1 cellular context compared by ENCODE assay signal in genomic region chr7:44797329-44798258, GRCh38.
TF ChIP-seq lines count a peak whose summit lies in the region.

No MANE protein-coding gene starts in this region.

TF ChIP-seq in HepG2, 621 proteins besides CTCF, POLR2A, EP300 and RAD21 (continued from another document and continues in another):
- TF ChIP-seq, protein P1, sequence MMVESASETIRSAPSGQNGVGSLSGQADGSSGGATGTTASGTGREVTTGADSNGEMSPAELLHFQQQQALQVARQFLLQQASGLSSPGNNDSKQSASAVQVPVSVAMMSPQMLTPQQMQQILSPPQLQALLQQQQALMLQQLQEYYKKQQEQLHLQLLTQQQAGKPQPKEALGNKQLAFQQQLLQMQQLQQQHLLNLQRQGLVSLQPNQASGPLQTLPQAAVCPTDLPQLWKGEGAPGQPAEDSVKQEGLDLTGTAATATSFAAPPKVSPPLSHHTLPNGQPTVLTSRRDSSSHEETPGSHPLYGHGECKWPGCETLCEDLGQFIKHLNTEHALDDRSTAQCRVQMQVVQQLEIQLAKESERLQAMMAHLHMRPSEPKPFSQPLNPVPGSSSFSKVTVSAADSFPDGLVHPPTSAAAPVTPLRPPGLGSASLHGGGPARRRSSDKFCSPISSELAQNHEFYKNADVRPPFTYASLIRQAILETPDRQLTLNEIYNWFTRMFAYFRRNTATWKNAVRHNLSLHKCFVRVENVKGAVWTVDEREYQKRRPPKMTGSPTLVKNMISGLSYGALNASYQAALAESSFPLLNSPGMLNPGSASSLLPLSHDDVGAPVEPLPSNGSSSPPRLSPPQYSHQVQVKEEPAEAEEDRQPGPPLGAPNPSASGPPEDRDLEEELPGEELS (CRISPR knock-in tag; IDR thresholded peaks at IDR 0.05), result no peak
- TF ChIP-seq HDAC2 (CRISPR knock-in tag; IDR thresholded peaks at IDR 0.05), result peak; percentile 36; the same call in 1 of the 2 replicates
- no peak for TF ChIP-seq HIVEP1 (CRISPR knock-in tag; IDR thresholded peaks at IDR 0.05)
- no peak for TF ChIP-seq ZNF530 (CRISPR knock-in tag; IDR thresholded peaks at IDR 0.05; ENCODE audit: low read depth)
- TF ChIP-seq SNAI1 (CRISPR knock-in tag; IDR thresholded peaks at IDR 0.05; ENCODE audit: borderline replicate concordance), result no peak
- TF ChIP-seq TEAD3 (CRISPR knock-in tag; optimal IDR thresholded peaks at IDR 0.05; ENCODE audit: borderline replicate concordance), result peak; percentile 8
- 0 out of 2 replicates have a peak, but pooled peaks have one; percentile 15 for TF ChIP-seq ZNF652 (CRISPR knock-in tag; IDR thresholded peaks at IDR 0.05; ENCODE audit: borderline replicate concordance, low read depth)
- TF ChIP-seq ATF7 (IDR thresholded peaks at IDR 0.05), result no peak
- no peak for TF ChIP-seq ATF7 (CRISPR knock-in tag; IDR thresholded peaks at IDR 0.05)
- TF ChIP-seq LCORL (IDR thresholded peaks at IDR 0.05), result no peak
- TF ChIP-seq LCORL (CRISPR knock-in tag; IDR thresholded peaks at IDR 0.05), result no peak; the same call in 1 of the 2 replicates
- no peak for TF ChIP-seq MAZ (IDR thresholded peaks at IDR 0.05; ENCODE audit: borderline replicate concordance, low read depth, low read length)
- no peak; the same call in 1 of the 2 replicates for TF ChIP-seq MAZ (CRISPR knock-in tag; IDR thresholded peaks at IDR 0.05; ENCODE audit: low read depth)
- no peak; the same call in 1 of the 2 replicates for TF ChIP-seq ZNF878 (CRISPR knock-in tag; IDR thresholded peaks at IDR 0.05)
- TF ChIP-seq ZNF441 (CRISPR knock-in tag; IDR thresholded peaks at IDR 0.05; ENCODE audit: borderline replicate concordance), result no peak
- TF ChIP-seq, protein P2, sequence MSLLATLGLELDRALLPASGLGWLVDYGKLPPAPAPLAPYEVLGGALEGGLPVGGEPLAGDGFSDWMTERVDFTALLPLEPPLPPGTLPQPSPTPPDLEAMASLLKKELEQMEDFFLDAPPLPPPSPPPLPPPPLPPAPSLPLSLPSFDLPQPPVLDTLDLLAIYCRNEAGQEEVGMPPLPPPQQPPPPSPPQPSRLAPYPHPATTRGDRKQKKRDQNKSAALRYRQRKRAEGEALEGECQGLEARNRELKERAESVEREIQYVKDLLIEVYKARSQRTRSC (CRISPR knock-in tag; IDR thresholded peaks at IDR 0.05; ENCODE audit: low read depth), result no peak
- TF ChIP-seq MAFG (CRISPR knock-in tag; IDR thresholded peaks at IDR 0.05), result no peak
- no peak for TF ChIP-seq NCOA2 (CRISPR knock-in tag; IDR thresholded peaks at IDR 0.05)
- peak; percentile 3 for TF ChIP-seq TMF1 (CRISPR knock-in tag; IDR thresholded peaks at IDR 0.05; ENCODE audit: low read depth)
- peak; percentile 76 for TF ChIP-seq ZNF879 (CRISPR knock-in tag; IDR thresholded peaks at IDR 0.05)
- peak; percentile 74 for TF ChIP-seq XRCC5 (optimal IDR thresholded peaks at IDR 0.05; ENCODE audit: low read length)
- 0 out of 2 replicates have a peak, but pooled peaks have one; percentile 8 for TF ChIP-seq ZFP37 (CRISPR knock-in tag; IDR thresholded peaks at IDR 0.05; ENCODE audit: borderline replicate concordance)
- 0 out of 2 replicates have a peak, but pooled peaks have one; percentile 6 for TF ChIP-seq ZNF431 (CRISPR knock-in tag; IDR thresholded peaks at IDR 0.05; ENCODE audit: borderline replicate concordance, low read depth)
- TF ChIP-seq, protein P3, sequence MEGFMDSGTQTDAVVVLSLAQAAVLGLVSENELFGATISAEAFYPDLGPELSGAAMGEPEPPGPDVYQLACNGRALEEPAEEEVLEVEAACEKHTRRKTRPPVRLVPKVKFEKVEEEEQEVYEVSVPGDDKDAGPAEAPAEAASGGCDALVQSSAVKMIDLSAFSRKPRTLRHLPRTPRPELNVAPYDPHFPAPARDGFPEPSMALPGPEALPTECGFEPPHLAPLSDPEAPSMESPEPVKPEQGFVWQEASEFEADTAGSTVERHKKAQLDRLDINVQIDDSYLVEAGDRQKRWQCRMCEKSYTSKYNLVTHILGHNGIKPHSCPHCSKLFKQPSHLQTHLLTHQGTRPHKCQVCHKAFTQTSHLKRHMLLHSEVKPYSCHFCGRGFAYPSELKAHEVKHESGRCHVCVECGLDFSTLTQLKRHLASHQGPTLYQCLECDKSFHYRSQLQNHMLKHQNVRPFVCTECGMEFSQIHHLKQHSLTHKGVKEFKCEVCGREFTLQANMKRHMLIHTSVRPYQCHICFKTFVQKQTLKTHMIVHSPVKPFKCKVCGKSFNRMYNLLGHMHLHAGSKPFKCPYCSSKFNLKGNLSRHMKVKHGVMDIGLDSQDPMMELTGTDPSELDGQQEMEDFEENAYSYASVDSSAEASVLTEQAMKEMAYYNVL (CRISPR knock-in tag; IDR thresholded peaks at IDR 0.05; ENCODE audit: borderline replicate concordance), result no peak
- TF ChIP-seq MBD4 (IDR thresholded peaks at IDR 0.05; ENCODE audit: borderline replicate concordance, low read length), result no peak
- no peak; the same call in 1 of the 2 replicates for TF ChIP-seq ZBTB25 (CRISPR knock-in tag; IDR thresholded peaks at IDR 0.05)
- TF ChIP-seq HOXD1 (CRISPR knock-in tag; IDR thresholded peaks at IDR 0.05), result no peak
- no peak for TF ChIP-seq ZNF598 (CRISPR knock-in tag; IDR thresholded peaks at IDR 0.05; ENCODE audit: borderline replicate concordance)
- peak; percentile 15; the same call in 1 of the 2 replicates for TF ChIP-seq ZNF317 (CRISPR knock-in tag; IDR thresholded peaks at IDR 0.05)
- TF ChIP-seq ERF (CRISPR knock-in tag; IDR thresholded peaks at IDR 0.05), result peak; percentile 34; the same call in 1 of the 2 replicates
- no peak for TF ChIP-seq ZFP90 (CRISPR knock-in tag; IDR thresholded peaks at IDR 0.05; ENCODE audit: borderline replicate concordance)
- TF ChIP-seq MEIS2 (CRISPR knock-in tag; IDR thresholded peaks at IDR 0.05), result no peak
- TF ChIP-seq ZNF616 (CRISPR knock-in tag; IDR thresholded peaks at IDR 0.05; ENCODE audit: low read depth), result no peak
- TF ChIP-seq STAG1 (CRISPR knock-in tag; IDR thresholded peaks at IDR 0.05), result peak; percentile 41
- TF ChIP-seq ISX (CRISPR knock-in tag; conservative IDR thresholded peaks at IDR 0.05), result no peak
- no peak for TF ChIP-seq SNAPC2 (CRISPR knock-in tag; IDR thresholded peaks at IDR 0.05)
- no peak for TF ChIP-seq ZFP91 (CRISPR knock-in tag; IDR thresholded peaks at IDR 0.05; ENCODE audit: borderline replicate concordance)
- TF ChIP-seq FOXA3 (CRISPR knock-in tag; IDR thresholded peaks at IDR 0.05), result peak; percentile 36; the same call in 1 of the 2 replicates
- no peak for TF ChIP-seq ZNF33A (CRISPR knock-in tag; IDR thresholded peaks at IDR 0.05; ENCODE audit: borderline replicate concordance)
- TF ChIP-seq HNRNPLL (IDR thresholded peaks at IDR 0.05; ENCODE audit: low read depth, low read length, poor library complexity, severe bottlenecking), result no peak
- TF ChIP-seq PAF1 (CRISPR knock-in tag; IDR thresholded peaks at IDR 0.05), result no peak
- no peak for TF ChIP-seq RXRB (CRISPR knock-in tag; IDR thresholded peaks at IDR 0.05; ENCODE audit: borderline replicate concordance)
- no peak for TF ChIP-seq PREB (CRISPR knock-in tag; IDR thresholded peaks at IDR 0.05)
- TF ChIP-seq KIAA2018 (CRISPR knock-in tag; IDR thresholded peaks at IDR 0.05; ENCODE audit: borderline replicate concordance), result no peak
- no peak for TF ChIP-seq ZNF484 (CRISPR knock-in tag; IDR thresholded peaks at IDR 0.05; ENCODE audit: borderline replicate concordance, low read depth)
- no peak for TF ChIP-seq NFIB (CRISPR knock-in tag; IDR thresholded peaks at IDR 0.05; ENCODE audit: borderline replicate concordance)
- 0 out of 2 replicates have a peak, but pooled peaks have one; percentile 48 for TF ChIP-seq HNRNPL (IDR thresholded peaks at IDR 0.05; ENCODE audit: low read depth, low read length)
- TF ChIP-seq RFXANK (CRISPR knock-in tag; IDR thresholded peaks at IDR 0.05), result no peak
- TF ChIP-seq PATZ1 (CRISPR knock-in tag; IDR thresholded peaks at IDR 0.05), result peak; percentile 96
- peak; percentile 75 for TF ChIP-seq PHF5A (CRISPR knock-in tag; IDR thresholded peaks at IDR 0.05; ENCODE audit: low read depth, unreplicated experiment)
- TF ChIP-seq ZNF746 (CRISPR knock-in tag; IDR thresholded peaks at IDR 0.05), result no peak
